19 cellular contexts compared by ENCODE assay signal in genomic region chr2:105736145-105736544, GRCh38.
"Had no signal": no experiment of that assay in that cellular context is flagged by ENCODE, and none has a peak within 500 bp of the region (broad histone marks: within the 10 kb centered on the region; RNA-seq: fewer than 3 reads in every experiment).

No MANE protein-coding gene starts in this region.

- H3K36me3 ChIP-seq: breast epithelium, left lung, transverse colon had no signal

- ATAC-seq: left lung, mucosa of descending colon, natural killer cell had no signal

- H3K27ac Mint-ChIP-seq: activated CD4-positive, alpha-beta T cell treated with anti-CD3 and anti-CD28 coated beads, Interleukin-2, amount 10 ng/mL, durations not matched to agents 7 days and 5 days; natural killer cell had no signal

- H3K4me3 Mint-ChIP-seq: activated CD4-positive, alpha-beta T cell treated with anti-CD3 and anti-CD28 coated beads, Interleukin-2, amount 10 ng/mL, durations not matched to agents 7 days and 5 days; natural killer cell had no signal

- H3K27me3 Mint-ChIP-seq: activated CD4-positive, alpha-beta T cell treated with anti-CD3 and anti-CD28 coated beads, Interleukin-2, amount 10 ng/mL, durations not matched to agents 7 days and 5 days had no signal

- H3K27ac ChIP-seq: hepatocyte, left lung, transverse colon had no signal

- H3K4me1 ChIP-seq: breast epithelium, left lung, transverse colon had no signal

- H3K79me2 ChIP-seq: hepatocyte had no signal

- H3K36me3 Mint-ChIP-seq: natural killer cell had no signal

- H3K9me3 Mint-ChIP-seq: natural killer cell had no signal

- H3K4me2 ChIP-seq: hepatocyte had no signal

- H3K4me3 ChIP-seq: breast epithelium, hepatocyte, left lung, mucosa of descending colon, transverse colon had no signal

- H3K9me3 ChIP-seq: breast epithelium, left lung, mucosa of descending colon, transverse colon had no signal

- H3K27me3 ChIP-seq: breast epithelium, hepatocyte, left lung, transverse colon had no signal

- DNase-seq: activated CD4-positive, alpha-beta T cell treated with anti-CD3 and anti-CD28 coated beads, Interleukin-2, amount 10 ng/mL, durations not matched to agents 7 days and 5 days; activated CD4-positive, CD25-positive, alpha-beta regulatory T cell; activated CD8-positive, alpha-beta memory T cell treated with anti-CD3 and anti-CD28 coated beads, Interleukin-2, amount 50 U/mL, for 48 hours; activated gamma-delta T cell treated with Interleukin-2 at 50 U/mL for 16 hours; aorta; cerebellar nuclear complex; dermis blood vessel endothelial cell; kidney; left lung; mammary epithelial cell; mucosa of descending colon; natural killer cell; retina; stimulated activated CD4-positive, alpha-beta T cell treated with anti-CD3 and anti-CD28 coated beads, Interleukin-15, amount 100 ng/mL, for 24 hours; stimulated activated CD4-positive, alpha-beta T cell treated with anti-CD3 and anti-CD28 coated beads, Interleukin-4, amount 100 ng/mL, for 24 hours; stimulated activated naive CD4-positive, alpha-beta T cell treated with Interleukin-2 at 50 U/mL for 16 hours; transverse colon had no signal

- H2AFZ ChIP-seq: hepatocyte had no signal
